In the genomic region with DNA sequence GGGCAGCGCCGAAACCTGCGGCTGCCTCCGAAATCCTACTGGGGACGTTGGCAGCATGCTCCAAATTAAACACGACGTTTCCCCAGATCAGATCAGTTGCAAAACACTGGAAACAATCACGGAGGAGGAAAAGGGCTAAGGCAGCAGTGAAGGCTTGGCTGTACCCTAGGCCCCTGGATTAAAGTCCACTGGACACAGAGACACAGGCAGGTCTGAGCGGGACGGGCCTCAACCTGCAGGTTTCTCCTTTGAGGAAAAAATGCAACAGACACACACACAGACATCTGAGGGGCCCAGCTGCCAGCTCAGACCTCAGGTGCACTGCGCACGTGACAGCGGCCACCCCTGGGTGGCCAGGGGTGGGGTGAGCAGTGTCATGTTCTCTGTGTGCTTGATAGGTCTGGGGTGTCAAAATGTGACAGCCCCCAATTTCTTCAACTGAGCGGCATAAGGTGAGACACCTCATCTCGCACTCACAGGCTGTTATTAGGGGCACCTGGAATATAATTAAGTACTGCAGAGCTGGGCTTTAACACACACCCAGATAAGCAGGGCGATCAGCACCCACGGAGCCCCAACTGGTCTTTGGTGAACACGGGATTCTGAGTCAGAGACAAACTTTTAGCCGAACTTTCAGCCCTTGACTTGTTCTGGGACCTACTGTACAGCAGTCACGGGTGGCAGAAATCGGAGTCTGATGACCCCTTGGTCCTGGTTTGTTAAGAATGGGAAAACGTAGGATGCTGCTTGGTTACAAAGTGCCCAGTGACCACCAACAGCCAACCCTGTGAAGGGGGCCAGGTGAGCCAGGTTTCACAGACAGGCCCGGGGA, we compare ENCODE assay signal across 1 cellular context.
TF ChIP-seq lines count a peak whose summit lies in the region.

No MANE protein-coding gene starts in this region.

TF ChIP-seq in HepG2, 621 proteins besides CTCF, POLR2A, EP300 and RAD21 (continued from another document and continues in another):
- no peak for TF ChIP-seq CHD2 (IDR thresholded peaks at IDR 0.05; ENCODE audit: low read depth, low read length)
- TF ChIP-seq SRSF9 (IDR thresholded peaks at IDR 0.05; ENCODE audit: borderline replicate concordance, insufficient read depth, low read depth, low read length, poor library complexity, severe bottlenecking): no peak
- peak; percentile 26; the same call in 1 of the 2 replicates for TF ChIP-seq GATA4 (IDR thresholded peaks at IDR 0.05; ENCODE audit: borderline replicate concordance, low read depth)
- TF ChIP-seq TRIM24 (CRISPR knock-in tag; IDR thresholded peaks at IDR 0.05): peak; percentile 75; the same call in 1 of the 2 replicates
- no peak for TF ChIP-seq SALL2 (CRISPR knock-in tag; IDR thresholded peaks at IDR 0.05)
- TF ChIP-seq, protein P1, sequence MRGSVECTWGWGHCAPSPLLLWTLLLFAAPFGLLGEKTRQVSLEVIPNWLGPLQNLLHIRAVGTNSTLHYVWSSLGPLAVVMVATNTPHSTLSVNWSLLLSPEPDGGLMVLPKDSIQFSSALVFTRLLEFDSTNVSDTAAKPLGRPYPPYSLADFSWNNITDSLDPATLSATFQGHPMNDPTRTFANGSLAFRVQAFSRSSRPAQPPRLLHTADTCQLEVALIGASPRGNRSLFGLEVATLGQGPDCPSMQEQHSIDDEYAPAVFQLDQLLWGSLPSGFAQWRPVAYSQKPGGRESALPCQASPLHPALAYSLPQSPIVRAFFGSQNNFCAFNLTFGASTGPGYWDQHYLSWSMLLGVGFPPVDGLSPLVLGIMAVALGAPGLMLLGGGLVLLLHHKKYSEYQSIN (CRISPR knock-in tag; IDR thresholded peaks at IDR 0.05; ENCODE audit: borderline replicate concordance): no peak
- peak; percentile 49; the same call in 1 of the 2 replicates for TF ChIP-seq KLF12 (CRISPR knock-in tag; IDR thresholded peaks at IDR 0.05; ENCODE audit: borderline replicate concordance)
- TF ChIP-seq AGO2 (optimal IDR thresholded peaks at IDR 0.05; ENCODE audit: low read depth, low read length): peak; percentile 7
- TF ChIP-seq, protein P2, sequence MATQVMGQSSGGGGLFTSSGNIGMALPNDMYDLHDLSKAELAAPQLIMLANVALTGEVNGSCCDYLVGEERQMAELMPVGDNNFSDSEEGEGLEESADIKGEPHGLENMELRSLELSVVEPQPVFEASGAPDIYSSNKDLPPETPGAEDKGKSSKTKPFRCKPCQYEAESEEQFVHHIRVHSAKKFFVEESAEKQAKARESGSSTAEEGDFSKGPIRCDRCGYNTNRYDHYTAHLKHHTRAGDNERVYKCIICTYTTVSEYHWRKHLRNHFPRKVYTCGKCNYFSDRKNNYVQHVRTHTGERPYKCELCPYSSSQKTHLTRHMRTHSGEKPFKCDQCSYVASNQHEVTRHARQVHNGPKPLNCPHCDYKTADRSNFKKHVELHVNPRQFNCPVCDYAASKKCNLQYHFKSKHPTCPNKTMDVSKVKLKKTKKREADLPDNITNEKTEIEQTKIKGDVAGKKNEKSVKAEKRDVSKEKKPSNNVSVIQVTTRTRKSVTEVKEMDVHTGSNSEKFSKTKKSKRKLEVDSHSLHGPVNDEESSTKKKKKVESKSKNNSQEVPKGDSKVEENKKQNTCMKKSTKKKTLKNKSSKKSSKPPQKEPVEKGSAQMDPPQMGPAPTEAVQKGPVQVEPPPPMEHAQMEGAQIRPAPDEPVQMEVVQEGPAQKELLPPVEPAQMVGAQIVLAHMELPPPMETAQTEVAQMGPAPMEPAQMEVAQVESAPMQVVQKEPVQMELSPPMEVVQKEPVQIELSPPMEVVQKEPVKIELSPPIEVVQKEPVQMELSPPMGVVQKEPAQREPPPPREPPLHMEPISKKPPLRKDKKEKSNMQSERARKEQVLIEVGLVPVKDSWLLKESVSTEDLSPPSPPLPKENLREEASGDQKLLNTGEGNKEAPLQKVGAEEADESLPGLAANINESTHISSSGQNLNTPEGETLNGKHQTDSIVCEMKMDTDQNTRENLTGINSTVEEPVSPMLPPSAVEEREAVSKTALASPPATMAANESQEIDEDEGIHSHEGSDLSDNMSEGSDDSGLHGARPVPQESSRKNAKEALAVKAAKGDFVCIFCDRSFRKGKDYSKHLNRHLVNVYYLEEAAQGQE (IDR thresholded peaks at IDR 0.05; ENCODE audit: borderline replicate concordance in 1 of 2, low read depth in 1 of 2, low read length in 2 of 2): 0 out of 4 replicates have a peak, but pooled peaks of 1 of the 2 experiments have one; percentile 11
- no peak for TF ChIP-seq ZNF788 (CRISPR knock-in tag; IDR thresholded peaks at IDR 0.05; ENCODE audit: borderline replicate concordance)
- no peak for TF ChIP-seq ZNF530 (CRISPR knock-in tag; IDR thresholded peaks at IDR 0.05; ENCODE audit: low read depth)
- TF ChIP-seq, protein P3, sequence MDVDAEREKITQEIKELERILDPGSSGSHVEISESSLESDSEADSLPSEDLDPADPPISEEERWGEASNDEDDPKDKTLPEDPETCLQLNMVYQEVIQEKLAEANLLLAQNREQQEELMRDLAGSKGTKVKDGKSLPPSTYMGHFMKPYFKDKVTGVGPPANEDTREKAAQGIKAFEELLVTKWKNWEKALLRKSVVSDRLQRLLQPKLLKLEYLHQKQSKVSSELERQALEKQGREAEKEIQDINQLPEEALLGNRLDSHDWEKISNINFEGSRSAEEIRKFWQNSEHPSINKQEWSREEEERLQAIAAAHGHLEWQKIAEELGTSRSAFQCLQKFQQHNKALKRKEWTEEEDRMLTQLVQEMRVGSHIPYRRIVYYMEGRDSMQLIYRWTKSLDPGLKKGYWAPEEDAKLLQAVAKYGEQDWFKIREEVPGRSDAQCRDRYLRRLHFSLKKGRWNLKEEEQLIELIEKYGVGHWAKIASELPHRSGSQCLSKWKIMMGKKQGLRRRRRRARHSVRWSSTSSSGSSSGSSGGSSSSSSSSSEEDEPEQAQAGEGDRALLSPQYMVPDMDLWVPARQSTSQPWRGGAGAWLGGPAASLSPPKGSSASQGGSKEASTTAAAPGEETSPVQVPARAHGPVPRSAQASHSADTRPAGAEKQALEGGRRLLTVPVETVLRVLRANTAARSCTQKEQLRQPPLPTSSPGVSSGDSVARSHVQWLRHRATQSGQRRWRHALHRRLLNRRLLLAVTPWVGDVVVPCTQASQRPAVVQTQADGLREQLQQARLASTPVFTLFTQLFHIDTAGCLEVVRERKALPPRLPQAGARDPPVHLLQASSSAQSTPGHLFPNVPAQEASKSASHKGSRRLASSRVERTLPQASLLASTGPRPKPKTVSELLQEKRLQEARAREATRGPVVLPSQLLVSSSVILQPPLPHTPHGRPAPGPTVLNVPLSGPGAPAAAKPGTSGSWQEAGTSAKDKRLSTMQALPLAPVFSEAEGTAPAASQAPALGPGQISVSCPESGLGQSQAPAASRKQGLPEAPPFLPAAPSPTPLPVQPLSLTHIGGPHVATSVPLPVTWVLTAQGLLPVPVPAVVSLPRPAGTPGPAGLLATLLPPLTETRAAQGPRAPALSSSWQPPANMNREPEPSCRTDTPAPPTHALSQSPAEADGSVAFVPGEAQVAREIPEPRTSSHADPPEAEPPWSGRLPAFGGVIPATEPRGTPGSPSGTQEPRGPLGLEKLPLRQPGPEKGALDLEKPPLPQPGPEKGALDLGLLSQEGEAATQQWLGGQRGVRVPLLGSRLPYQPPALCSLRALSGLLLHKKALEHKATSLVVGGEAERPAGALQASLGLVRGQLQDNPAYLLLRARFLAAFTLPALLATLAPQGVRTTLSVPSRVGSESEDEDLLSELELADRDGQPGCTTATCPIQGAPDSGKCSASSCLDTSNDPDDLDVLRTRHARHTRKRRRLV (CRISPR knock-in tag; IDR thresholded peaks at IDR 0.05): no peak
- TF ChIP-seq ZNF225 (CRISPR knock-in tag; IDR thresholded peaks at IDR 0.05): peak; percentile 29; the same call in 1 of the 2 replicates
- no peak for TF ChIP-seq CHCHD3 (CRISPR knock-in tag; IDR thresholded peaks at IDR 0.05)
- TF ChIP-seq LCORL (IDR thresholded peaks at IDR 0.05): 0 out of 2 replicates have a peak, but pooled peaks have one; percentile 35
- peak; percentile 74; the same call in 1 of the 2 replicates for TF ChIP-seq LCORL (CRISPR knock-in tag; IDR thresholded peaks at IDR 0.05)
- TF ChIP-seq FIP1L1 (IDR thresholded peaks at IDR 0.05; ENCODE audit: borderline replicate concordance, insufficient read depth, low read depth, low read length): no peak
- no peak for TF ChIP-seq ZNF747 (CRISPR knock-in tag; IDR thresholded peaks at IDR 0.05; ENCODE audit: borderline replicate concordance)
- TF ChIP-seq CBX2 (IDR thresholded peaks at IDR 0.05; ENCODE audit: low read depth, low read length): no peak
- no peak for TF ChIP-seq CBX2 (CRISPR knock-in tag; IDR thresholded peaks at IDR 0.05; ENCODE audit: low read depth)
- peak; percentile 86 for TF ChIP-seq SPEN (CRISPR knock-in tag; IDR thresholded peaks at IDR 0.05; ENCODE audit: low read depth)
- no peak for TF ChIP-seq ZFP62 (CRISPR knock-in tag; IDR thresholded peaks at IDR 0.05)
- TF ChIP-seq, protein P4, sequence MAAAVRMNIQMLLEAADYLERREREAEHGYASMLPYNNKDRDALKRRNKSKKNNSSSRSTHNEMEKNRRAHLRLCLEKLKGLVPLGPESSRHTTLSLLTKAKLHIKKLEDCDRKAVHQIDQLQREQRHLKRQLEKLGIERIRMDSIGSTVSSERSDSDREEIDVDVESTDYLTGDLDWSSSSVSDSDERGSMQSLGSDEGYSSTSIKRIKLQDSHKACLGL (CRISPR knock-in tag; IDR thresholded peaks at IDR 0.05): peak; percentile 40; the same call in 1 of the 2 replicates
- peak; percentile 77; the same call in 1 of the 2 replicates for TF ChIP-seq ZNF264 (CRISPR knock-in tag; IDR thresholded peaks at IDR 0.05)
- TF ChIP-seq, protein P5, sequence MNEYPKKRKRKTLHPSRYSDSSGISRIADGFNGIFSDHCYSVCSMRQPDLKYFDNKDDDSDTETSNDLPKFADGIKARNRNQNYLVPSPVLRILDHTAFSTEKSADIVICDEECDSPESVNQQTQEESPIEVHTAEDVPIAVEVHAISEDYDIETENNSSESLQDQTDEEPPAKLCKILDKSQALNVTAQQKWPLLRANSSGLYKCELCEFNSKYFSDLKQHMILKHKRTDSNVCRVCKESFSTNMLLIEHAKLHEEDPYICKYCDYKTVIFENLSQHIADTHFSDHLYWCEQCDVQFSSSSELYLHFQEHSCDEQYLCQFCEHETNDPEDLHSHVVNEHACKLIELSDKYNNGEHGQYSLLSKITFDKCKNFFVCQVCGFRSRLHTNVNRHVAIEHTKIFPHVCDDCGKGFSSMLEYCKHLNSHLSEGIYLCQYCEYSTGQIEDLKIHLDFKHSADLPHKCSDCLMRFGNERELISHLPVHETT (CRISPR knock-in tag; conservative IDR thresholded peaks at IDR 0.05): peak; percentile 64; the same call in 1 of the 2 replicates
- TF ChIP-seq, protein P6, sequence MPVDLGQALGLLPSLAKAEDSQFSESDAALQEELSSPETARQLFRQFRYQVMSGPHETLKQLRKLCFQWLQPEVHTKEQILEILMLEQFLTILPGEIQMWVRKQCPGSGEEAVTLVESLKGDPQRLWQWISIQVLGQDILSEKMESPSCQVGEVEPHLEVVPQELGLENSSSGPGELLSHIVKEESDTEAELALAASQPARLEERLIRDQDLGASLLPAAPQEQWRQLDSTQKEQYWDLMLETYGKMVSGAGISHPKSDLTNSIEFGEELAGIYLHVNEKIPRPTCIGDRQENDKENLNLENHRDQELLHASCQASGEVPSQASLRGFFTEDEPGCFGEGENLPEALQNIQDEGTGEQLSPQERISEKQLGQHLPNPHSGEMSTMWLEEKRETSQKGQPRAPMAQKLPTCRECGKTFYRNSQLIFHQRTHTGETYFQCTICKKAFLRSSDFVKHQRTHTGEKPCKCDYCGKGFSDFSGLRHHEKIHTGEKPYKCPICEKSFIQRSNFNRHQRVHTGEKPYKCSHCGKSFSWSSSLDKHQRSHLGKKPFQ (CRISPR knock-in tag; IDR thresholded peaks at IDR 0.05; ENCODE audit: insufficient replicate concordance): no peak
- TF ChIP-seq, protein P7, sequence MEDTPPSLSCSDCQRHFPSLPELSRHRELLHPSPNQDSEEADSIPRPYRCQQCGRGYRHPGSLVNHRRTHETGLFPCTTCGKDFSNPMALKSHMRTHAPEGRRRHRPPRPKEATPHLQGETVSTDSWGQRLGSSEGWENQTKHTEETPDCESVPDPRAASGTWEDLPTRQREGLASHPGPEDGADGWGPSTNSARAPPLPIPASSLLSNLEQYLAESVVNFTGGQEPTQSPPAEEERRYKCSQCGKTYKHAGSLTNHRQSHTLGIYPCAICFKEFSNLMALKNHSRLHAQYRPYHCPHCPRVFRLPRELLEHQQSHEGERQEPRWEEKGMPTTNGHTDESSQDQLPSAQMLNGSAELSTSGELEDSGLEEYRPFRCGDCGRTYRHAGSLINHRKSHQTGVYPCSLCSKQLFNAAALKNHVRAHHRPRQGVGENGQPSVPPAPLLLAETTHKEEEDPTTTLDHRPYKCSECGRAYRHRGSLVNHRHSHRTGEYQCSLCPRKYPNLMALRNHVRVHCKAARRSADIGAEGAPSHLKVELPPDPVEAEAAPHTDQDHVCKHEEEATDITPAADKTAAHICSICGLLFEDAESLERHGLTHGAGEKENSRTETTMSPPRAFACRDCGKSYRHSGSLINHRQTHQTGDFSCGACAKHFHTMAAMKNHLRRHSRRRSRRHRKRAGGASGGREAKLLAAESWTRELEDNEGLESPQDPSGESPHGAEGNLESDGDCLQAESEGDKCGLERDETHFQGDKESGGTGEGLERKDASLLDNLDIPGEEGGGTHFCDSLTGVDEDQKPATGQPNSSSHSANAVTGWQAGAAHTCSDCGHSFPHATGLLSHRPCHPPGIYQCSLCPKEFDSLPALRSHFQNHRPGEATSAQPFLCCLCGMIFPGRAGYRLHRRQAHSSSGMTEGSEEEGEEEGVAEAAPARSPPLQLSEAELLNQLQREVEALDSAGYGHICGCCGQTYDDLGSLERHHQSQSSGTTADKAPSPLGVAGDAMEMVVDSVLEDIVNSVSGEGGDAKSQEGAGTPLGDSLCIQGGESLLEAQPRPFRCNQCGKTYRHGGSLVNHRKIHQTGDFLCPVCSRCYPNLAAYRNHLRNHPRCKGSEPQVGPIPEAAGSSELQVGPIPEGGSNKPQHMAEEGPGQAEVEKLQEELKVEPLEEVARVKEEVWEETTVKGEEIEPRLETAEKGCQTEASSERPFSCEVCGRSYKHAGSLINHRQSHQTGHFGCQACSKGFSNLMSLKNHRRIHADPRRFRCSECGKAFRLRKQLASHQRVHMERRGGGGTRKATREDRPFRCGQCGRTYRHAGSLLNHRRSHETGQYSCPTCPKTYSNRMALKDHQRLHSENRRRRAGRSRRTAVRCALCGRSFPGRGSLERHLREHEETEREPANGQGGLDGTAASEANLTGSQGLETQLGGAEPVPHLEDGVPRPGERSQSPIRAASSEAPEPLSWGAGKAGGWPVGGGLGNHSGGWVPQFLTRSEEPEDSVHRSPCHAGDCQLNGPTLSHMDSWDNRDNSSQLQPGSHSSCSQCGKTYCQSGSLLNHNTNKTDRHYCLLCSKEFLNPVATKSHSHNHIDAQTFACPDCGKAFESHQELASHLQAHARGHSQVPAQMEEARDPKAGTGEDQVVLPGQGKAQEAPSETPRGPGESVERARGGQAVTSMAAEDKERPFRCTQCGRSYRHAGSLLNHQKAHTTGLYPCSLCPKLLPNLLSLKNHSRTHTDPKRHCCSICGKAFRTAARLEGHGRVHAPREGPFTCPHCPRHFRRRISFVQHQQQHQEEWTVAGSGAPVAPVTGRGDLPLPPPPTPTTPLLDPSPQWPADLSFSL (CRISPR knock-in tag; IDR thresholded peaks at IDR 0.05): no peak
- peak; percentile 64; the same call in 1 of the 2 replicates for TF ChIP-seq ZZZ3 (CRISPR knock-in tag; IDR thresholded peaks at IDR 0.05; ENCODE audit: borderline replicate concordance)
